In the genomic region with DNA sequence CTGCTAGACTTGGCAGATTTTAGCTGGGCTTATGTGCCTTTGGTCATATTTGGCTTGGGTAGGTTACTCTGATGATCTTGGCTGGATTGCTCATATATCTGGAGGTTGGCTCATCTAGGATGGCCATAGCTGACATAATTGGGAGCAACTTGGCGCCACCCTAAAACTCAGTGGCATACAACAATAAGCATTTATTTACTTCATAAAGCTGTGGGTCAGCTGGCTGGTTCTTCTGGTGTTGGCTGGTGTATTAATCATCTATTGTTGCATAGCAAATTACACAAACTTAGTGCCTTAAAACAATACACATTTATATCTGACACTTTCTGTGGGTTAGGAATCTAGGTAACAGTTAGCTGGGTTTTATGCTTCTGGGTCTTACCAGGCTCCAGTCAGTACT, we compare ENCODE assay signal across 17 cellular contexts.
DNase-seq lines count a peak whose midpoint lies in the region; ATAC-seq, FAIRE-seq and TF ChIP-seq lines count a peak whose summit lies in the region.
"Had no signal": no experiment of that assay in that cellular context is flagged by ENCODE, and none has a peak within 500 bp of the region (broad histone marks: within the 10 kb centered on the region; RNA-seq: fewer than 3 reads in every experiment).

No MANE protein-coding gene starts in this region.

- H3K9me3 ChIP-seq in mammary epithelial cell (replicated peaks; ENCODE audit: insufficient read depth, low read length) (no peaks in the 10 kb centered on the region), endothelial cell of umbilical vein (replicated peaks; ENCODE audit: control insufficient read depth, insufficient read depth, low read length) (no peaks in the 10 kb centered on the region), A673 (ENCODE audit: low read depth, low read length, poor library complexity, severe bottlenecking) (no peaks in the 10 kb centered on the region)
- H3K9me3 ChIP-seq: BLaER1 treated with 17β-estradiol and CSF1 and Interleukin-3, amounts not matched to agents 10 nM and 100 nM had no signal

- no peaks in the 10 kb centered on the region for H3K27me3 Mint-ChIP-seq in MCF 10A (ENCODE audit: insufficient read depth, unreplicated experiment)
- H3K27me3 Mint-ChIP-seq: CD4-positive, CD25-positive, alpha-beta regulatory T cell had no signal

- BruUV-seq in mammary epithelial cell (replicated peaks; lab: Mats Ljungman, UMichigan): no TSS peak
- BruUV-seq in MCF 10A (replicated peaks; lab: Mats Ljungman, UMichigan): no TSS peak
- BruUV-seq in endothelial cell of umbilical vein (replicated peaks; lab: Mats Ljungman, UMichigan): no TSS peak
- no TSS peak for BruUV-seq in A673 (replicated peaks; lab: Mats Ljungman, UMichigan)

- H3K79me2 ChIP-seq in mammary epithelial cell (ENCODE audit: insufficient read depth, low read length) (no peaks in the 10 kb centered on the region), endothelial cell of umbilical vein (ENCODE audit: control insufficient read depth, insufficient read depth, low read length) (no peaks in the 10 kb centered on the region)

- ATAC-seq in HG02970 (IDR thresholded peaks at IDR 0.05; ENCODE audit: low FRiP score, unreplicated experiment): no peak

- intact Hi-C loops in mammary epithelial cell (cut with micrococcal nuclease) (no loop called here), MCF 10A (cut with micrococcal nuclease) (no loop called here), endothelial cell of umbilical vein (cut with micrococcal nuclease) (no loop called here), A673 (cut with micrococcal nuclease; ENCODE audit: unreplicated experiment) (no loop called here)

- H4K20me1 ChIP-seq in mammary epithelial cell (ENCODE audit: insufficient read depth, low read length): no peaks in the 10 kb centered on the region
- no peaks in the 10 kb centered on the region for H4K20me1 ChIP-seq in endothelial cell of umbilical vein (replicated peaks; ENCODE audit: control insufficient read depth, extremely low read depth, insufficient read depth, low read length)
- H4K20me1 ChIP-seq: BLaER1 treated with 17β-estradiol and CSF1 and Interleukin-3, amounts not matched to agents 10 nM and 100 nM had no signal

- no peak for TF ChIP-seq POLR2A in endothelial cell of umbilical vein (IDR thresholded peaks at IDR 0.05; ENCODE audit: low read depth, low read length)

- H3K36me3 ChIP-seq in mammary epithelial cell (ENCODE audit: insufficient read depth, low read length): no peaks in the 10 kb centered on the region
- H3K36me3 ChIP-seq in endothelial cell of umbilical vein (ENCODE audit: control insufficient read depth in 2 of 2, extremely low read depth in 1 of 2, insufficient read depth in 2 of 2, low read length in 2 of 2): no peaks in the 10 kb centered on the region
- H3K36me3 ChIP-seq in A673 (ENCODE audit: insufficient read depth, low read length, poor library complexity, severe bottlenecking): no peaks in the 10 kb centered on the region
- H3K36me3 ChIP-seq: BLaER1 treated with 17β-estradiol and CSF1 and Interleukin-3, amounts not matched to agents 10 nM and 100 nM had no signal

- H3K4me3 Mint-ChIP-seq in MCF 10A (ENCODE audit: unreplicated experiment): no peak overlapping the region
- H3K4me3 Mint-ChIP-seq: CD4-positive, CD25-positive, alpha-beta regulatory T cell; H9; HFFc6 had no signal

- dilution Hi-C loops in mammary epithelial cell (cut with HindIII; ENCODE audit: low sequenced_read_pairs): no loop called here
- dilution Hi-C loops in endothelial cell of umbilical vein (cut with MboI; ENCODE audit: extremely low pct_ligation_motif_present, low sequenced_read_pairs): no loop called here

- H3K4me3 ChIP-seq in mammary epithelial cell (replicated peaks in 1 of 3; ENCODE audit: insufficient read depth in 1 of 3, low read depth in 2 of 3, low read length in 3 of 3) (no peak overlapping the region), endothelial cell of umbilical vein (replicated peaks in 1 of 3; ENCODE audit: insufficient read depth in 1 of 3, low read depth in 1 of 3, low read length in 3 of 3) (no peak overlapping the region), fibroblast of the aortic adventitia (ENCODE audit: low read depth, low read length) (no peak overlapping the region), A673 (ENCODE audit: low read depth, low read length, poor library complexity, severe bottlenecking) (no peak overlapping the region)
- H3K4me3 ChIP-seq: BLaER1 treated with 17β-estradiol and CSF1 and Interleukin-3, amounts not matched to agents 10 nM and 100 nM had no signal

- POLR2A ChIA-PET in MCF 10A (lab: Yijun Ruan, JAX) (interaction anchor here (0.6 to 1.1 kb wide), 2 partner anchors 20 to 264 kb away, joined by 3 read pairs; no protein-coding TSS in a partner anchor), endothelial cell of umbilical vein (lab: Charles Lee) (no interaction called here), A673 (lab: Charles Lee; ENCODE audit: low non-redundant PET) (no interaction called here)

- peaks cover 14% of the 10 kb centered on the region for H3K4me1 ChIP-seq in mammary epithelial cell (ENCODE audit: insufficient read depth, low read length)
- peaks cover 18% of the 10 kb centered on the region for H3K4me1 ChIP-seq in endothelial cell of umbilical vein (ENCODE audit: control insufficient read depth, extremely low read depth, insufficient read depth, low read length)
- H3K4me1 ChIP-seq in A673 (ENCODE audit: insufficient read depth, low read length, poor library complexity, severe bottlenecking): no peaks in the 10 kb centered on the region

- H2AFZ ChIP-seq in mammary epithelial cell (ENCODE audit: low read depth, low read length): no peak overlapping the region
- H2AFZ ChIP-seq in endothelial cell of umbilical vein (ENCODE audit: low read depth, low read length): no peak overlapping the region

- H3K4me1 Mint-ChIP-seq in MCF 10A (ENCODE audit: insufficient read depth, unreplicated experiment): no peaks in the 10 kb centered on the region
- H3K4me1 Mint-ChIP-seq: CD4-positive, CD25-positive, alpha-beta regulatory T cell had no signal

- H3K9me3 Mint-ChIP-seq in MCF 10A (ENCODE audit: unreplicated experiment): peaks cover 7% of the 10 kb centered on the region

- in situ Hi-C loops in mammary epithelial cell (cut with MboI; ENCODE audit: low sequenced_read_pairs in 2 of 2): no loop called here

- H3K27ac Mint-ChIP-seq in MCF 10A (ENCODE audit: low read depth, unreplicated experiment): no peak overlapping the region
- H3K27ac Mint-ChIP-seq: CD4-positive, CD25-positive, alpha-beta regulatory T cell; H9; HFFc6 had no signal

- WGBS in mammary epithelial cell (ENCODE audit: low coverage, missing lambda C conversion rate): 100% methylated on average over 1 of the region's 1 CpG

- no peaks in the 10 kb centered on the region for H3K9me1 ChIP-seq in endothelial cell of umbilical vein (replicated peaks; ENCODE audit: control insufficient read depth, extremely low read depth, insufficient read depth, low read length)

- H3K9ac ChIP-seq in mammary epithelial cell (ENCODE audit: insufficient read depth, low read length) (no peak overlapping the region), endothelial cell of umbilical vein (replicated peaks; ENCODE audit: extremely low read depth, insufficient read depth, low read length) (no peak overlapping the region)
- H3K9ac ChIP-seq: BLaER1 treated with 17β-estradiol and CSF1 and Interleukin-3, amounts not matched to agents 10 nM and 100 nM had no signal

- H3K27me3 ChIP-seq in mammary epithelial cell (ENCODE audit: insufficient read depth, low read length): no peaks in the 10 kb centered on the region
- H3K27me3 ChIP-seq in endothelial cell of umbilical vein (ENCODE audit: control insufficient read depth in 2 of 2, insufficient read depth in 2 of 2, low read length in 2 of 2): no peaks in the 10 kb centered on the region
- H3K27me3 ChIP-seq in A673 (replicated peaks; ENCODE audit: insufficient read depth, low read depth, low read length, poor library complexity): no peaks in the 10 kb centered on the region
- H3K27me3 ChIP-seq: BLaER1 treated with 17β-estradiol and CSF1 and Interleukin-3, amounts not matched to agents 10 nM and 100 nM had no signal

- DNase-seq in mammary epithelial cell (peak; percentile 71), MCF 10A (ENCODE audit: unreplicated experiment) (no peak), endothelial cell of umbilical vein (ENCODE audit: low read depth, low spot score) (peak; percentile 21), fibroblast of the aortic adventitia (ENCODE audit: low read depth) (peak; percentile 23), A673 (ENCODE audit: low spot score) (no peak), cerebellum (ENCODE audit: low spot score) (no peak)
- no peak for DNase-seq in activated effector memory CD4-positive, alpha-beta T cell treated with anti-CD3 and anti-CD28 coated beads, Interleukin-2, amount 50 U/mL, for 16 hours
- DNase-seq: ACHN; CD4-positive, CD25-positive, alpha-beta regulatory T cell; DMS53; GOT3; H9; HFFc6 had no signal

- TF ChIP-seq CTCF in mammary epithelial cell (conservative IDR thresholded peaks at IDR 0.05 in 1 of 2, IDR thresholded peaks at IDR 0.05 in 1 of 2; ENCODE audit: extremely low read depth in 1 of 2, insufficient read depth in 1 of 2, low read depth in 1 of 2, low read length in 2 of 2) (no peak), MCF 10A (IDR thresholded peaks at IDR 0.05; ENCODE audit: unreplicated experiment) (no peak), endothelial cell of umbilical vein (IDR thresholded peaks at IDR 0.05; ENCODE audit: extremely low read depth in 1 of 2, insufficient read depth in 1 of 2, low read depth in 1 of 2, low read length in 2 of 2) (no peak), fibroblast of the aortic adventitia (IDR thresholded peaks at IDR 0.05; ENCODE audit: insufficient read depth, low read length) (no peak), A673 (conservative IDR thresholded peaks at IDR 0.05; ENCODE audit: low read depth, low read length) (no peak)

- H3K36me3 Mint-ChIP-seq in MCF 10A (ENCODE audit: insufficient read depth, unreplicated experiment): no peaks in the 10 kb centered on the region
- H3K36me3 Mint-ChIP-seq: CD4-positive, CD25-positive, alpha-beta regulatory T cell had no signal

- H3K27ac ChIP-seq in mammary epithelial cell (ENCODE audit: insufficient read depth, low read depth, low read length) (no peak overlapping the region), endothelial cell of umbilical vein (ENCODE audit: insufficient read depth, low read depth, low read length) (no peak overlapping the region), A673 (ENCODE audit: low read depth, low read length, poor library complexity, severe bottlenecking) (no peak overlapping the region)
- H3K27ac ChIP-seq: 22Rv1; BLaER1 treated with 17β-estradiol and CSF1 and Interleukin-3, amounts not matched to agents 10 nM and 100 nM; HL-60 had no signal

- no peak overlapping the region for H3K4me2 ChIP-seq in mammary epithelial cell (ENCODE audit: insufficient read depth, low read depth, low read length)
- no peak overlapping the region for H3K4me2 ChIP-seq in endothelial cell of umbilical vein (ENCODE audit: insufficient read depth, low read length)
- H3K4me2 ChIP-seq: BLaER1 treated with 17β-estradiol and CSF1 and Interleukin-3, amounts not matched to agents 10 nM and 100 nM had no signal

- no peak for FAIRE-seq in endothelial cell of umbilical vein (lab: Jason Lieb, UNC)

- CTCF ChIA-PET in mammary epithelial cell (lab: Charles Lee; ENCODE audit: low non-redundant PET): no interaction called here
- CTCF ChIA-PET in MCF 10A (lab: Yijun Ruan, JAX): interaction anchor here (0.6 to 0.7 kb wide), 2 partner anchors 379 to 389 kb away, joined by 3 read pairs; no protein-coding TSS in a partner anchor
- CTCF ChIA-PET in endothelial cell of umbilical vein (lab: Charles Lee): interaction anchor here (1.2 to 1.7 kb wide), 4 partner anchors 14 to 234 kb away, joined by 3 to 5 read pairs (median 4); no protein-coding TSS in a partner anchor
- CTCF ChIA-PET in A673 (lab: Charles Lee): no interaction called here

Comparison
In these comparisons a context has a peak if more than half of its experiments do, and no peak if none do; other contexts are left out.
1. DNase-seq: peak in mammary epithelial cell (single experiment), endothelial cell of umbilical vein (single experiment) and fibroblast of the aortic adventitia (single experiment); none in MCF 10A (single experiment), A673 (single experiment), activated effector memory CD4-positive, alpha-beta T cell treated with anti-CD3 and anti-CD28 coated beads, Interleukin-2, amount 50 U/mL, for 16 hours (single experiment) and cerebellum (single experiment).
2. CTCF ChIA-PET loops: an anchor here in MCF 10A (0.6 to 0.7 kb wide) and endothelial cell of umbilical vein (1.2 to 1.7 kb wide); none called in mammary epithelial cell and A673.